ENCODE assay signal across 1 cellular context in the genomic region with DNA sequence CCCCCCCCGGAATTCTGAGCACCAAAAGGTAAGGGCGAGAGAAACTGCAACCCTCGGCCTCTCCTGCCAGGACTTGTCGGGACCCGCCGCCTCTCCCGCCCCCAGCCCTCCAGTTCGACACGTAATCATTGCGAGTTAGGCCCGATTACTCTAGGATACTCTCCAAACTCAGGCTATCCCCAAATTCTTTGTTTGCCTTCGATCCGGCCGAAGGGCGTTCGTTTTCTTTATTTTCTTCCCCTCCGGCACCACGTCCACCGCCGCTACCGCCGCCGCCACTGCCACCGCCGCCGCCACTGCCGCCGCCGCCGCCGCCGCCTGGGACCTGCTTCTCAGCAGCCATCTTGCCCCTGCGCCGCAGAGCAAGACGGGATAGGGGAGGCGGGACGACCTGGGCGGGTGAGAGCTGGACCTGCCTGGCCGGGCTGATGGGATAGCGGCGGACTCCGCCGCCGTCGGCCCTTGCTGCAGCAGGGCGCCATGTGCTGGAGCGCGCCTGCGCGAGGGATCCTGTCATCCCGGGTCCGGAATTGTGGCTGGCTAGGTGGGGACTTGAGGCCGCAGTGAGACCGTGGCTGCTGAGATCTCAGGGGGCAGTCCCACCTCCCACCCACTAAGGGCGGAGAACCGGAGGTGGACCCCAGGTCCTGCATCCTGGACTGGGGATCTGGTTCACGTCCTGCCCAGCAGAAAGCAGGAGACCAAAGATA.
TF ChIP-seq lines count a peak whose summit lies in the region.

Gene SRP68, minus strand, starts transcription at position 369 of the 710 bp plus-strand sequence. Its CDS starts 26 bp downstream, at position 343.

TF ChIP-seq in K562, 482 proteins besides CTCF, POLR2A, EP300 and RAD21 (continued from another document and continues in another):
- TF ChIP-seq, protein P1, sequence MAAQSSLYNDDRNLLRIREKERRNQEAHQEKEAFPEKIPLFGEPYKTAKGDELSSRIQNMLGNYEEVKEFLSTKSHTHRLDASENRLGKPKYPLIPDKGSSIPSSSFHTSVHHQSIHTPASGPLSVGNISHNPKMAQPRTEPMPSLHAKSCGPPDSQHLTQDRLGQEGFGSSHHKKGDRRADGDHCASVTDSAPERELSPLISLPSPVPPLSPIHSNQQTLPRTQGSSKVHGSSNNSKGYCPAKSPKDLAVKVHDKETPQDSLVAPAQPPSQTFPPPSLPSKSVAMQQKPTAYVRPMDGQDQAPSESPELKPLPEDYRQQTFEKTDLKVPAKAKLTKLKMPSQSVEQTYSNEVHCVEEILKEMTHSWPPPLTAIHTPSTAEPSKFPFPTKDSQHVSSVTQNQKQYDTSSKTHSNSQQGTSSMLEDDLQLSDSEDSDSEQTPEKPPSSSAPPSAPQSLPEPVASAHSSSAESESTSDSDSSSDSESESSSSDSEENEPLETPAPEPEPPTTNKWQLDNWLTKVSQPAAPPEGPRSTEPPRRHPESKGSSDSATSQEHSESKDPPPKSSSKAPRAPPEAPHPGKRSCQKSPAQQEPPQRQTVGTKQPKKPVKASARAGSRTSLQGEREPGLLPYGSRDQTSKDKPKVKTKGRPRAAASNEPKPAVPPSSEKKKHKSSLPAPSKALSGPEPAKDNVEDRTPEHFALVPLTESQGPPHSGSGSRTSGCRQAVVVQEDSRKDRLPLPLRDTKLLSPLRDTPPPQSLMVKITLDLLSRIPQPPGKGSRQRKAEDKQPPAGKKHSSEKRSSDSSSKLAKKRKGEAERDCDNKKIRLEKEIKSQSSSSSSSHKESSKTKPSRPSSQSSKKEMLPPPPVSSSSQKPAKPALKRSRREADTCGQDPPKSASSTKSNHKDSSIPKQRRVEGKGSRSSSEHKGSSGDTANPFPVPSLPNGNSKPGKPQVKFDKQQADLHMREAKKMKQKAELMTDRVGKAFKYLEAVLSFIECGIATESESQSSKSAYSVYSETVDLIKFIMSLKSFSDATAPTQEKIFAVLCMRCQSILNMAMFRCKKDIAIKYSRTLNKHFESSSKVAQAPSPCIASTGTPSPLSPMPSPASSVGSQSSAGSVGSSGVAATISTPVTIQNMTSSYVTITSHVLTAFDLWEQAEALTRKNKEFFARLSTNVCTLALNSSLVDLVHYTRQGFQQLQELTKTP (IDR thresholded peaks at IDR 0.05; ENCODE audit: low read depth in 1 of 2, partially characterized antibody in 2 of 2), result no peak
- TF ChIP-seq, protein P2, sequence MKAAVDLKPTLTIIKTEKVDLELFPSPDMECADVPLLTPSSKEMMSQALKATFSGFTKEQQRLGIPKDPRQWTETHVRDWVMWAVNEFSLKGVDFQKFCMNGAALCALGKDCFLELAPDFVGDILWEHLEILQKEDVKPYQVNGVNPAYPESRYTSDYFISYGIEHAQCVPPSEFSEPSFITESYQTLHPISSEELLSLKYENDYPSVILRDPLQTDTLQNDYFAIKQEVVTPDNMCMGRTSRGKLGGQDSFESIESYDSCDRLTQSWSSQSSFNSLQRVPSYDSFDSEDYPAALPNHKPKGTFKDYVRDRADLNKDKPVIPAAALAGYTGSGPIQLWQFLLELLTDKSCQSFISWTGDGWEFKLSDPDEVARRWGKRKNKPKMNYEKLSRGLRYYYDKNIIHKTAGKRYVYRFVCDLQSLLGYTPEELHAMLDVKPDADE (conservative IDR thresholded peaks at IDR 0.05; ENCODE audit: control insufficient read depth, low read depth, low read length), result peak; percentile 7; the same call in 1 of the 2 replicates
- TF ChIP-seq HDAC2 (IDR thresholded peaks at IDR 0.05) (no peak), ZNF12 (CRISPR knock-in tag; IDR thresholded peaks at IDR 0.05) (0 out of 2 replicates have a peak, but pooled peaks have one; percentile 74), HMG20A (CRISPR knock-in tag; conservative IDR thresholded peaks at IDR 0.05) (no peak), RFX1 (IDR thresholded peaks at IDR 0.05) (no peak), CEBPB (tag; IDR thresholded peaks at IDR 0.05) (no peak), POLR2B (IDR thresholded peaks at IDR 0.05; ENCODE audit: low read depth, partially characterized antibody) (peak; percentile 82), BCOR (IDR thresholded peaks at IDR 0.05) (no peak), CHD1 (IDR thresholded peaks at IDR 0.05; ENCODE audit: low read length) (no peak), DPF2 (IDR thresholded peaks at IDR 0.05) (no peak), SMARCE1 (IDR thresholded peaks at IDR 0.05) (no peak), MBD2 (IDR thresholded peaks at IDR 0.05; ENCODE audit: borderline replicate concordance, low read depth) (peak; percentile 63; the same call in 1 of the 2 replicates), ZNF408 (CRISPR knock-in tag; IDR thresholded peaks at IDR 0.05; ENCODE audit: low read depth) (no peak), MEF2A (IDR thresholded peaks at IDR 0.05; ENCODE audit: control insufficient read depth, low read depth, low read length) (no peak), KLF1 (tag; IDR thresholded peaks at IDR 0.05) (no peak; the same call in 1 of the 2 replicates), RFX7 (CRISPR knock-in tag; IDR thresholded peaks at IDR 0.05) (no peak), JUN (IDR thresholded peaks at IDR 0.05; ENCODE audit: borderline replicate concordance, low read depth, low read length) (0 out of 2 replicates have a peak, but pooled peaks have one; percentile 24), JUN (CRISPR knock-in tag; IDR thresholded peaks at IDR 0.05; ENCODE audit: borderline replicate concordance) (0 out of 2 replicates have a peak, but pooled peaks have one; percentile 14), ZZZ3 (IDR thresholded peaks at IDR 0.05) (no peak), ZNF165 (CRISPR knock-in tag; IDR thresholded peaks at IDR 0.05; ENCODE audit: borderline replicate concordance) (no peak), XRCC3 (IDR thresholded peaks at IDR 0.05) (no peak), HSF4 (CRISPR knock-in tag; IDR thresholded peaks at IDR 0.05; ENCODE audit: borderline replicate concordance) (no peak), ELK3 (CRISPR knock-in tag; IDR thresholded peaks at IDR 0.05) (no peak), NCOA2 (IDR thresholded peaks at IDR 0.05; ENCODE audit: partially characterized antibody in 2 of 2) (no peak), FOXJ3 (CRISPR knock-in tag; IDR thresholded peaks at IDR 0.05) (no peak), PHF21A (IDR thresholded peaks at IDR 0.05; ENCODE audit: borderline replicate concordance, low read depth) (no peak), SRSF3 (IDR thresholded peaks at IDR 0.05; ENCODE audit: insufficient read depth, low read length) (no peak), ZNF24 (IDR thresholded peaks at IDR 0.05) (no peak), CGGBP1 (CRISPR knock-in tag; IDR thresholded peaks at IDR 0.05) (peak; percentile 95; the same call in 1 of the 2 replicates), MECOM (CRISPR knock-in tag; IDR thresholded peaks at IDR 0.05) (no peak), ELF4 (CRISPR knock-in tag; IDR thresholded peaks at IDR 0.05) (no peak), LARP7 (IDR thresholded peaks at IDR 0.05) (no peak), RBM25 (IDR thresholded peaks at IDR 0.05; ENCODE audit: low read depth, low read length, severe bottlenecking) (no peak), CXXC5 (CRISPR knock-in tag; IDR thresholded peaks at IDR 0.05) (peak; percentile 59), HOXB6 (CRISPR knock-in tag; IDR thresholded peaks at IDR 0.05; ENCODE audit: borderline replicate concordance) (no peak), NR2C1 (IDR thresholded peaks at IDR 0.05) (no peak), NR2C1 (tag; IDR thresholded peaks at IDR 0.05) (no peak), ZBTB8A (IDR thresholded peaks at IDR 0.05; ENCODE audit: partially characterized antibody) (no peak), CBX3 (IDR thresholded peaks at IDR 0.05; ENCODE audit: borderline replicate concordance in 1 of 2, low read length in 2 of 2) (peak in 1 of 2 experiments; percentile 25; a peak in 1 of 3 replicates)
- TF ChIP-seq, protein P3, sequence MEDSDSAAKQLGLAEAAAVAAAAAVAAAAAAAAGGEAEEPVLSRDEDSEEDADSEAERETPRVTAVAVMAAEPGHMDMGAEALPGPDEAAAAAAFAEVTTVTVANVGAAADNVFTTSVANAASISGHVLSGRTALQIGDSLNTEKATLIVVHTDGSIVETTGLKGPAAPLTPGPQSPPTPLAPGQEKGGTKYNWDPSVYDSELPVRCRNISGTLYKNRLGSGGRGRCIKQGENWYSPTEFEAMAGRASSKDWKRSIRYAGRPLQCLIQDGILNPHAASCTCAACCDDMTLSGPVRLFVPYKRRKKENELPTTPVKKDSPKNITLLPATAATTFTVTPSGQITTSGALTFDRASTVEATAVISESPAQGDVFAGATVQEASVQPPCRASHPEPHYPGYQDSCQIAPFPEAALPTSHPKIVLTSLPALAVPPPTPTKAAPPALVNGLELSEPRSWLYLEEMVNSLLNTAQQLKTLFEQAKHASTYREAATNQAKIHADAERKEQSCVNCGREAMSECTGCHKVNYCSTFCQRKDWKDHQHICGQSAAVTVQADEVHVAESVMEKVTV (CRISPR knock-in tag; IDR thresholded peaks at IDR 0.05), result no peak
- TF ChIP-seq, protein P4, sequence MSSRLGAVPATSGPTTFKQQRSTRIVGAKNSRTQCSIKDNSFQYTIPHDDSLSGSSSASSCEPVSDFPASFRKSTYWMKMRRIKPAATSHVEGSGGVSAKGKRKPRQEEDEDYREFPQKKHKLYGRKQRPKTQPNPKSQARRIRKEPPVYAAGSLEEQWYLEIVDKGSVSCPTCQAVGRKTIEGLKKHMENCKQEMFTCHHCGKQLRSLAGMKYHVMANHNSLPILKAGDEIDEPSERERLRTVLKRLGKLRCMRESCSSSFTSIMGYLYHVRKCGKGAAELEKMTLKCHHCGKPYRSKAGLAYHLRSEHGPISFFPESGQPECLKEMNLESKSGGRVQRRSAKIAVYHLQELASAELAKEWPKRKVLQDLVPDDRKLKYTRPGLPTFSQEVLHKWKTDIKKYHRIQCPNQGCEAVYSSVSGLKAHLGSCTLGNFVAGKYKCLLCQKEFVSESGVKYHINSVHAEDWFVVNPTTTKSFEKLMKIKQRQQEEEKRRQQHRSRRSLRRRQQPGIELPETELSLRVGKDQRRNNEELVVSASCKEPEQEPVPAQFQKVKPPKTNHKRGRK (tag; IDR thresholded peaks at IDR 0.05), result no peak
- TF ChIP-seq, protein P5, sequence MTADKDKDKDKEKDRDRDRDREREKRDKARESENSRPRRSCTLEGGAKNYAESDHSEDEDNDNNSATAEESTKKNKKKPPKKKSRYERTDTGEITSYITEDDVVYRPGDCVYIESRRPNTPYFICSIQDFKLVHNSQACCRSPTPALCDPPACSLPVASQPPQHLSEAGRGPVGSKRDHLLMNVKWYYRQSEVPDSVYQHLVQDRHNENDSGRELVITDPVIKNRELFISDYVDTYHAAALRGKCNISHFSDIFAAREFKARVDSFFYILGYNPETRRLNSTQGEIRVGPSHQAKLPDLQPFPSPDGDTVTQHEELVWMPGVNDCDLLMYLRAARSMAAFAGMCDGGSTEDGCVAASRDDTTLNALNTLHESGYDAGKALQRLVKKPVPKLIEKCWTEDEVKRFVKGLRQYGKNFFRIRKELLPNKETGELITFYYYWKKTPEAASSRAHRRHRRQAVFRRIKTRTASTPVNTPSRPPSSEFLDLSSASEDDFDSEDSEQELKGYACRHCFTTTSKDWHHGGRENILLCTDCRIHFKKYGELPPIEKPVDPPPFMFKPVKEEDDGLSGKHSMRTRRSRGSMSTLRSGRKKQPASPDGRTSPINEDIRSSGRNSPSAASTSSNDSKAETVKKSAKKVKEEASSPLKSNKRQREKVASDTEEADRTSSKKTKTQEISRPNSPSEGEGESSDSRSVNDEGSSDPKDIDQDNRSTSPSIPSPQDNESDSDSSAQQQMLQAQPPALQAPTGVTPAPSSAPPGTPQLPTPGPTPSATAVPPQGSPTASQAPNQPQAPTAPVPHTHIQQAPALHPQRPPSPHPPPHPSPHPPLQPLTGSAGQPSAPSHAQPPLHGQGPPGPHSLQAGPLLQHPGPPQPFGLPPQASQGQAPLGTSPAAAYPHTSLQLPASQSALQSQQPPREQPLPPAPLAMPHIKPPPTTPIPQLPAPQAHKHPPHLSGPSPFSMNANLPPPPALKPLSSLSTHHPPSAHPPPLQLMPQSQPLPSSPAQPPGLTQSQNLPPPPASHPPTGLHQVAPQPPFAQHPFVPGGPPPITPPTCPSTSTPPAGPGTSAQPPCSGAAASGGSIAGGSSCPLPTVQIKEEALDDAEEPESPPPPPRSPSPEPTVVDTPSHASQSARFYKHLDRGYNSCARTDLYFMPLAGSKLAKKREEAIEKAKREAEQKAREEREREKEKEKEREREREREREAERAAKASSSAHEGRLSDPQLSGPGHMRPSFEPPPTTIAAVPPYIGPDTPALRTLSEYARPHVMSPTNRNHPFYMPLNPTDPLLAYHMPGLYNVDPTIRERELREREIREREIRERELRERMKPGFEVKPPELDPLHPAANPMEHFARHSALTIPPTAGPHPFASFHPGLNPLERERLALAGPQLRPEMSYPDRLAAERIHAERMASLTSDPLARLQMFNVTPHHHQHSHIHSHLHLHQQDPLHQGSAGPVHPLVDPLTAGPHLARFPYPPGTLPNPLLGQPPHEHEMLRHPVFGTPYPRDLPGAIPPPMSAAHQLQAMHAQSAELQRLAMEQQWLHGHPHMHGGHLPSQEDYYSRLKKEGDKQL (CRISPR knock-in tag; IDR thresholded peaks at IDR 0.05; ENCODE audit: borderline replicate concordance), result no peak
- TF ChIP-seq, protein P6, sequence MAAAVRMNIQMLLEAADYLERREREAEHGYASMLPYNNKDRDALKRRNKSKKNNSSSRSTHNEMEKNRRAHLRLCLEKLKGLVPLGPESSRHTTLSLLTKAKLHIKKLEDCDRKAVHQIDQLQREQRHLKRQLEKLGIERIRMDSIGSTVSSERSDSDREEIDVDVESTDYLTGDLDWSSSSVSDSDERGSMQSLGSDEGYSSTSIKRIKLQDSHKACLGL (CRISPR knock-in tag; IDR thresholded peaks at IDR 0.05; ENCODE audit: borderline replicate concordance, poor library complexity, severe bottlenecking), result no peak
- TF ChIP-seq, protein P7, sequence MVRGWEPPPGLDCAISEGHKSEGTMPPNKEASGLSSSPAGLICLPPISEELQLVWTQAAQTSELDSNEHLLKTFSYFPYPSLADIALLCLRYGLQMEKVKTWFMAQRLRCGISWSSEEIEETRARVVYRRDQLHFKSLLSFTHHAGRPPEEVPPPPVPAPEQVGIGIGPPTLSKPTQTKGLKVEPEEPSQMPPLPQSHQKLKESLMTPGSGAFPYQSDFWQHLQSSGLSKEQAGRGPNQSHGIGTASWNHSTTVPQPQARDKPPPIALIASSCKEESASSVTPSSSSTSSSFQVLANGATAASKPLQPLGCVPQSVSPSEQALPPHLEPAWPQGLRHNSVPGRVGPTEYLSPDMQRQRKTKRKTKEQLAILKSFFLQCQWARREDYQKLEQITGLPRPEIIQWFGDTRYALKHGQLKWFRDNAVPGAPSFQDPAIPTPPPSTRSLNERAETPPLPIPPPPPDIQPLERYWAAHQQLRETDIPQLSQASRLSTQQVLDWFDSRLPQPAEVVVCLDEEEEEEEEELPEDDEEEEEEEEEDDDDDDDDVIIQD (CRISPR knock-in tag; IDR thresholded peaks at IDR 0.05), result no peak
